In the genomic region with DNA sequence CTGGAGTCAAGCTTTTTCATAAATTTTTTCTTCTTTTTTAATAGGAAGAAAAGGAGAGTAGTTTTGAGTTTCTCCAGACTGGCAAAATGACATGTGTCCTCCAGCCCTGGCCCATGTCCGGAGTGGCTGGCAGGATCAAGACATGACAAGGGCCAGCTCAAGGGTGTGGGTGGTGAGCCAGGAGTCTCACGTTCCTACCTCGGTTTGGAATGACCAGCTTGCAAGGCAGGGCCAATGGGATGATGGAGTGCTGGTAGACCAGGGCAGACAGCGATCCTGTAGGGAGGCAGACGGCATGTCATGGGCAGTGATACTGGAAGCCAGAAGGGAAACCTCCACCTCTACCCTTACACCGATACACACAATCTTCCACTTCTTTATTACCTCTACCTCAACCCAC, we compare ENCODE assay signal across 30 cellular contexts.
"Had no signal": no experiment of that assay in that cellular context is flagged by ENCODE, and none has a peak within 500 bp of the region (broad histone marks: within the 10 kb centered on the region; RNA-seq: fewer than 3 reads in every experiment).

No MANE protein-coding gene starts in this region.

- H3K4me3 ChIP-seq: adrenal gland, cardiac muscle cell, hepatocyte, neural progenitor cell, vagina had no signal

- H3K27ac ChIP-seq: cardiac muscle cell, foreskin keratinocyte, hepatocyte, neural progenitor cell, vagina had no signal

- DNase-seq: activated CD4-positive, alpha-beta memory T cell treated with anti-CD3 and anti-CD28 coated beads for 36 hours; activated CD4-positive, alpha-beta T cell treated with anti-CD3 and anti-CD28 coated beads, Interleukin-2, amount 10 ng/mL, durations not matched to agents 24 days and 14 days; activated CD4-positive, CD25-positive, alpha-beta regulatory T cell treated with anti-CD3 and anti-CD28 coated beads, Interleukin-2, amount 50 U/mL, for 72 hours; activated CD8-positive, alpha-beta memory T cell treated with anti-CD3 and anti-CD28 coated beads, Interleukin-2, amount 50 U/mL, for 4 hours; activated effector memory CD4-positive, alpha-beta T cell treated with anti-CD3 and anti-CD28 coated beads, Interleukin-2, amount 50 U/mL, for 16 hours; activated naive CD4-positive, alpha-beta T cell treated with anti-CD3 and anti-CD28 coated beads for 36 hours; activated naive CD8-positive, alpha-beta T cell treated with anti-CD3 and anti-CD28 coated beads for 36 hours; activated T-cell treated with anti-CD3 and anti-CD28 coated beads, Interleukin-2, amount 50 U/mL, for 1 hour; adrenal gland; aorta; foreskin keratinocyte; glutamatergic neuron; islet precursor cell; midbrain; naive thymus-derived CD4-positive, alpha-beta T cell; occipital lobe; SK-N-SH; stimulated activated CD4-positive, alpha-beta T cell treated with anti-CD3 and anti-CD28 coated beads, Interleukin-2, amount 100 ng/mL, for 48 hours; stimulated activated naive CD4-positive, alpha-beta T cell treated with Interleukin-2 at 50 U/mL for 16 hours; SW 1271; T-helper 17 cell; T1000 had no signal

- H3K9me3 Mint-ChIP-seq: activated CD4-positive, alpha-beta memory T cell treated with anti-CD3 and anti-CD28 coated beads for 36 hours; activated CD4-positive, alpha-beta T cell treated with anti-CD3 and anti-CD28 coated beads, Interleukin-2, amount 10 ng/mL, durations not matched to agents 24 days and 14 days; activated naive CD4-positive, alpha-beta T cell treated with anti-CD3 and anti-CD28 coated beads for 36 hours; activated naive CD8-positive, alpha-beta T cell treated with anti-CD3 and anti-CD28 coated beads for 36 hours; activated T-helper 1 cell treated with anti-CD3 and anti-CD28 coated beads, Interleukin-12 subunit alpha, Interleukin-12 subunit beta, Interleukin-2, Interleukin-4 antibody, amounts not matched to agents 30 ng/mL and 10 ng/mL and 1 ng/mL, durations not matched to agents 14 hours and 24 hours and 36 hours; brain; neural progenitor cell; type B pancreatic cell had no signal

- H3K36me3 ChIP-seq: neural progenitor cell had no signal

- H3K36me3 Mint-ChIP-seq: activated CD4-positive, alpha-beta memory T cell treated with anti-CD3 and anti-CD28 coated beads for 36 hours; activated naive CD8-positive, alpha-beta T cell treated with anti-CD3 and anti-CD28 coated beads for 36 hours; naive thymus-derived CD4-positive, alpha-beta T cell had no signal

- H3K4me3 Mint-ChIP-seq: activated CD4-positive, alpha-beta memory T cell treated with anti-CD3 and anti-CD28 coated beads for 36 hours; activated CD4-positive, alpha-beta T cell treated with anti-CD3 and anti-CD28 coated beads, Interleukin-2, amount 10 ng/mL, durations not matched to agents 24 days and 14 days; activated naive CD4-positive, alpha-beta T cell treated with anti-CD3 and anti-CD28 coated beads for 36 hours; activated naive CD8-positive, alpha-beta T cell treated with anti-CD3 and anti-CD28 coated beads for 36 hours; activated T-helper 1 cell treated with anti-CD3 and anti-CD28 coated beads, Interleukin-12 subunit alpha, Interleukin-12 subunit beta, Interleukin-2, Interleukin-4 antibody, amounts not matched to agents 30 ng/mL and 10 ng/mL and 1 ng/mL, durations not matched to agents 14 hours and 24 hours and 36 hours; brain; naive thymus-derived CD4-positive, alpha-beta T cell; neural progenitor cell; T-helper 17 cell; type B pancreatic cell had no signal

- H3K9me3 ChIP-seq: adrenal gland, SK-N-SH, vagina had no signal

- H3K4me1 ChIP-seq: foreskin keratinocyte, neural progenitor cell had no signal

- H3K27ac Mint-ChIP-seq: activated CD4-positive, alpha-beta memory T cell treated with anti-CD3 and anti-CD28 coated beads for 36 hours; activated CD4-positive, alpha-beta T cell treated with anti-CD3 and anti-CD28 coated beads, Interleukin-2, amount 10 ng/mL, durations not matched to agents 24 days and 14 days; activated naive CD4-positive, alpha-beta T cell treated with anti-CD3 and anti-CD28 coated beads for 36 hours; activated naive CD8-positive, alpha-beta T cell treated with anti-CD3 and anti-CD28 coated beads for 36 hours; activated T-helper 1 cell treated with anti-CD3 and anti-CD28 coated beads, Interleukin-12 subunit alpha, Interleukin-12 subunit beta, Interleukin-2, Interleukin-4 antibody, amounts not matched to agents 30 ng/mL and 10 ng/mL and 1 ng/mL, durations not matched to agents 14 hours and 24 hours and 36 hours; brain; neural progenitor cell; T-helper 17 cell; type B pancreatic cell had no signal

- ATAC-seq: esophagus mucosa; foreskin keratinocyte; naive thymus-derived CD4-positive, alpha-beta T cell; T-helper 17 cell had no signal

- H3K4me1 Mint-ChIP-seq: activated CD4-positive, alpha-beta T cell treated with anti-CD3 and anti-CD28 coated beads, Interleukin-2, amount 10 ng/mL, durations not matched to agents 24 days and 14 days; activated naive CD8-positive, alpha-beta T cell treated with anti-CD3 and anti-CD28 coated beads for 36 hours; T-helper 17 cell had no signal

- H3K27me3 ChIP-seq: adrenal gland, foreskin keratinocyte, hepatocyte, vagina had no signal

- H3K27me3 Mint-ChIP-seq: activated CD4-positive, alpha-beta T cell treated with anti-CD3 and anti-CD28 coated beads, Interleukin-2, amount 10 ng/mL, durations not matched to agents 24 days and 14 days; activated naive CD8-positive, alpha-beta T cell treated with anti-CD3 and anti-CD28 coated beads for 36 hours; brain; type B pancreatic cell had no signal
